Comparison of ENCODE assay signal across 9 cellular contexts in the genomic region with DNA sequence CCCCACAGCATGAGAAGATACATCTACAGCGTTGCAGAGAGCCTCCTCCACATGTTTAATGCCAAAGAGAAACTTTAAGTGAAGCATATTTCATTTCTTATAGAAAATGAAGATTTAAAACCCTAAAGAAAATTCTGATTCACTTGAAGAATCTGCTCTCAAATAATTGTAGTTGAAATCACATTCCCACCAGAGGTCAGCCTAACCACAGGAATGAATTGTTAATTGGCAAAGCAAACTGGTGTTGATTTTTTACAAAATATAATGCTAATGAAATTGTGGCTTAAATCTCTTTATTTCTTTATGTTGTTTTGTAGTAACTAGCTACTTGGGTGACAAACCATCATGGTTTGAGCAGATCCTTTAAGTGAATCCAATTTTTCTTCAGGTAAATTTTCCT. TPM values are rescaled to one million over a fixed set of nuclear protein-coding genes. Genes with fewer than 3 reads are reported as not detected.
DNase-seq lines count a peak whose midpoint lies in the region; ATAC-seq and TF ChIP-seq lines count a peak whose summit lies in the region.
"Had no signal": no experiment of that assay in that cellular context is flagged by ENCODE, and none has a peak within 500 bp of the region (broad histone marks: within the 10 kb centered on the region; RNA-seq: fewer than 3 reads in every experiment).

No MANE protein-coding gene starts in this region.

- TF ChIP-seq CTCF in epithelial cell of proximal tubule (conservative IDR thresholded peaks at IDR 0.05; ENCODE audit: low read depth, low read length) (peak; percentile 55), prostate gland (IDR thresholded peaks at IDR 0.05) (peak in 3 of 4 experiments; percentile 18 to 39 (median 37)), omental fat pad (IDR thresholded peaks at IDR 0.05) (no peak)

- no peaks in the 10 kb centered on the region for H3K27me3 ChIP-seq in prostate gland (replicated peaks; ENCODE audit: insufficient read depth)

- no peaks in the 10 kb centered on the region for H3K4me1 ChIP-seq in prostate gland (replicated peaks)

- WGBS in prostate gland, result 35% methylated on average over 1 of the region's 1 CpG

- H3K9me3 ChIP-seq in prostate gland, result no peaks in the 10 kb centered on the region

- H3K27ac ChIP-seq in prostate gland, result no peak overlapping the region
- H3K27ac ChIP-seq: skin epidermis had no signal

- ATAC-seq in activated T-cell treated with anti-CD3 and anti-CD28 coated beads, Interleukin-2, amount 50 U/mL, for 72 hours (replicated peaks in 1 of 2), result no peak
- ATAC-seq in GM19328 (IDR thresholded peaks at IDR 0.05; ENCODE audit: unreplicated experiment), result no peak
- no peak for ATAC-seq in GM18907 (IDR thresholded peaks at IDR 0.05; ENCODE audit: unreplicated experiment)
- no peak for ATAC-seq in omental fat pad (ENCODE audit: low FRiP score)

- H3K36me3 Mint-ChIP-seq in activated T-cell treated with anti-CD3 and anti-CD28 coated beads, Interleukin-2, amount 50 U/mL, for 72 hours (ENCODE audit: insufficient read depth in 2 of 2), result peaks cover 0 to under 1% of the 10 kb centered on the region in 2 donors

- no peaks in the 10 kb centered on the region for H3K4me1 Mint-ChIP-seq in activated T-cell treated with anti-CD3 and anti-CD28 coated beads, Interleukin-2, amount 50 U/mL, for 72 hours (ENCODE audit: low read depth)

- no peaks in the 10 kb centered on the region for H3K27me3 Mint-ChIP-seq in activated T-cell treated with anti-CD3 and anti-CD28 coated beads, Interleukin-2, amount 50 U/mL, for 72 hours (ENCODE audit: low read depth)

- intact Hi-C loops in prostate gland (cut with DNase I), result loop anchor here (5.0 to 10.0 kb wide), 3 partner anchors 90 to 308 kb away; no protein-coding TSS in a partner anchor

- peak; percentile 3 to 7 for DNase-seq in activated T-cell treated with anti-CD3 and anti-CD28 coated beads, Interleukin-2, amount 50 U/mL, for 72 hours
- no peak for DNase-seq in activated T-cell treated with anti-CD3 and anti-CD28 coated beads, Interleukin-2, amount 50 U/mL, for 48 hours
- peak; percentile 48 for DNase-seq in NCI-H69 (lab: John Stamatoyannopoulos, UW)
- DNase-seq in epithelial cell of proximal tubule (ENCODE audit: low read depth), result peak; percentile 1
- DNase-seq in prostate gland (ENCODE audit: low spot score), result no peak
- no peak for DNase-seq in omental fat pad (ENCODE audit: low spot score)

- no peak overlapping the region for H3K27ac Mint-ChIP-seq in activated T-cell treated with anti-CD3 and anti-CD28 coated beads, Interleukin-2, amount 50 U/mL, for 72 hours

- H3K4me3 ChIP-seq in epithelial cell of proximal tubule (ENCODE audit: low read depth, low read length), result no peak overlapping the region
- H3K4me3 ChIP-seq in prostate gland, result no peak overlapping the region
- H3K4me3 ChIP-seq: skin epidermis had no signal

- peaks cover 1 to 3% of the 10 kb centered on the region in 2 donors for H3K9me3 Mint-ChIP-seq in activated T-cell treated with anti-CD3 and anti-CD28 coated beads, Interleukin-2, amount 50 U/mL, for 72 hours

- TF ChIP-seq POLR2A in prostate gland (IDR thresholded peaks at IDR 0.05), result no peak

- no peaks in the 10 kb centered on the region for H3K36me3 ChIP-seq in prostate gland

- H3K4me3 Mint-ChIP-seq in activated T-cell treated with anti-CD3 and anti-CD28 coated beads, Interleukin-2, amount 50 U/mL, for 72 hours, result no peak overlapping the region

RNA-seq across cellular contexts. Expression of gene WDR17, which starts 31.1 kb away (rescaled TPM):
- total RNA-seq in activated T-cell treated with anti-CD3 and anti-CD28 coated beads, Interleukin-2, amount 50 U/mL, for 72 hours, result 1 to 10 TPM in 1 of 2 donors, under 1 TPM in 1; 0.63 to 2.9 TPM
- total RNA-seq in epithelial cell of proximal tubule, result 0.17 and 0.58 TPM in 2 replicates
- total RNA-seq in prostate gland, result 1 to 10 TPM; 5.5 to 5.7 TPM
- total RNA-seq in omental fat pad, result 1 to 10 TPM in 3 of 4 donors, under 1 TPM in 1; 0.84 to 3.6 (median 3.3) TPM

Comparison
In these comparisons a context has a peak if more than half of its experiments do, and no peak if none do; other contexts are left out.
1. DNase-seq: peak in activated T-cell treated with anti-CD3 and anti-CD28 coated beads, Interleukin-2, amount 50 U/mL, for 72 hours (2 of 2), NCI-H69 (single experiment) and epithelial cell of proximal tubule (single experiment); none in activated T-cell treated with anti-CD3 and anti-CD28 coated beads, Interleukin-2, amount 50 U/mL, for 48 hours (0 of 2), prostate gland (single experiment) and omental fat pad (single experiment).
2. CTCF ChIP-seq: peak in epithelial cell of proximal tubule (single experiment) and prostate gland (3 of 4); none in omental fat pad (0 of 3).